ENCODE assay signal across 8 cellular contexts in the genomic region with DNA sequence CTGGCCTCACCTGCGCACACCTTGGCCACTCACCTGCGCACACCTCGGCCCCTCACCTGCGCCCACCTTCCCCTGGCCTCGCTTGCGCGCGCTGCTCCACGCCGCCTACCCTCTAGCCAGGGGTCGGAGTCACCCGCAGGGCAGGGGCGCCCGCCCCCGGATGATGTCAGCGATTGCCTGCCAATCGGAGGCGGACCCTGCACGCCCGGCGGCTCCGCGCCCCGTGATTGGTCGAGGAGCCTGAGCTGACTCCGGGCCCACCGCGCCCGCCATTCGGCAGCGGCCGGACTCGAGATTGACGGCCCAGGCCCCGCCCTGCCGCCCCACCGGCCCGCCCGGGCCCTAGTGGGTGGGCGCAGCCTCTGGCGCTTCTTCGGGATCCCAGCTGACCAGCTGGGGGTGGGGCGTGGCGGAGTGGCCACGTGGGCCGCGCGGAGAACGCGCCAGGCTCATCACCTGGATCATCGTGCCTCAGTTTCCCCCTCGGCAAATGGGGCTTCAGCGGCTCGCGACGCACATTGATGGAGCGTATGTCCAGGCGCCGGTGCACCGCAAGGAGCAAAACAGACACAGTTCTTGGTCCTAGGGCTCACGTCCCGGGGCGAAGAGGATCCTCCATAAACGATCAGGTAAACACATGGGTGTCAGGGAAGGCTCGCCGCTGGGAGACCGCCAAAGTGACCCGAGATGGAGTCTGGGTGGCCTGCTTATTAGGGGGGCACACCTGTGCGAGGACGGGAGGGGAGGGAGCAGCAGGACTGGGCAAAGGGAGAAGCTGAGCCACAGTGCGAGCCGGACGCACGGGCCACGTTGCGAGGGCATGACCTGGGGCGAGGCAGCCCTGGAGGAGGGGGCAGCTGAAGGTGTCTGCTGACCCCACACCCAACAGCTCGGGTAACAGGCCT. TPM values are rescaled to one million over a fixed set of nuclear protein-coding genes. Genes with fewer than 3 reads are reported as not detected.
DNase-seq lines count a peak whose midpoint lies in the region; ATAC-seq and TF ChIP-seq lines count a peak whose summit lies in the region.

A gene with protein sequence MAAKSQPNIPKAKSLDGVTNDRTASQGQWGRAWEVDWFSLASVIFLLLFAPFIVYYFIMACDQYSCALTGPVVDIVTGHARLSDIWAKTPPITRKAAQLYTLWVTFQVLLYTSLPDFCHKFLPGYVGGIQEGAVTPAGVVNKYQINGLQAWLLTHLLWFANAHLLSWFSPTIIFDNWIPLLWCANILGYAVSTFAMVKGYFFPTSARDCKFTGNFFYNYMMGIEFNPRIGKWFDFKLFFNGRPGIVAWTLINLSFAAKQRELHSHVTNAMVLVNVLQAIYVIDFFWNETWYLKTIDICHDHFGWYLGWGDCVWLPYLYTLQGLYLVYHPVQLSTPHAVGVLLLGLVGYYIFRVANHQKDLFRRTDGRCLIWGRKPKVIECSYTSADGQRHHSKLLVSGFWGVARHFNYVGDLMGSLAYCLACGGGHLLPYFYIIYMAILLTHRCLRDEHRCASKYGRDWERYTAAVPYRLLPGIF (minus strand): TSS at position 137 of the 905 bp plus-strand sequence. CDS start 3,441 bp downstream, outside the sequence.

- TF ChIP-seq CTCF in epithelial cell of esophagus (IDR thresholded peaks at IDR 0.05; ENCODE audit: insufficient read depth, low read depth, low read length, missing control alignments) = no peak
- TF ChIP-seq CTCF in mucosa of descending colon (IDR thresholded peaks at IDR 0.05) = no peak

- no peaks in the 10 kb centered on the region for H3K9me3 ChIP-seq in mucosa of descending colon

- ATAC-seq in GM21576 (IDR thresholded peaks at IDR 0.05; ENCODE audit: unreplicated experiment) (peak; percentile 70), mucosa of descending colon (peak; percentile 83)

- no peak for TF ChIP-seq EP300 in Ishikawa (IDR thresholded peaks at IDR 0.05; ENCODE audit: borderline replicate concordance)

- DNase-seq in DMS153 (lab: John Stamatoyannopoulos, UW) (peak; percentile 84), OCI-M2 (lab: John Stamatoyannopoulos, UW; ENCODE audit: unreplicated experiment) (peak; percentile 55), activated T-cell treated with anti-CD3 and anti-CD28 coated beads for 4 hours (peak; percentile 92), epithelial cell of esophagus (ENCODE audit: low read depth) (peak; percentile 95), mucosa of descending colon (peak; percentile 97 to 98 (median 98))
- peak; percentile 93 for DNase-seq in stimulated activated CD8-positive, alpha-beta memory T cell treated with anti-CD3 and anti-CD28 coated beads, Interleukin-4, amount 100 ng/mL, for 24 hours (ENCODE audit: low read depth)

- H3K4me3 ChIP-seq in epithelial cell of esophagus (ENCODE audit: low read length) (peak within 1 kb of the TSS; percentile 81), mucosa of descending colon (peak within 1 kb of the TSS; percentile 40)

- H3K4me1 ChIP-seq in mucosa of descending colon (ENCODE audit: low read depth) = peaks cover 12% of the 10 kb centered on the region

- no peaks in the 10 kb centered on the region for H3K36me3 ChIP-seq in mucosa of descending colon (ENCODE audit: low read depth)

- TF ChIP-seq RAD21 in Ishikawa (IDR thresholded peaks at IDR 0.05; ENCODE audit: low read depth) = no peak

- intact Hi-C loops in mucosa of descending colon (cut with DNase I, micrococcal nuclease) = no loop called here

TF ChIP-seq in Ishikawa, 13 proteins besides CTCF, POLR2A, EP300 and RAD21:
- TF ChIP-seq YY1 (IDR thresholded peaks at IDR 0.05; ENCODE audit: low read depth) (no peak), FOXM1 (IDR thresholded peaks at IDR 0.05; ENCODE audit: borderline replicate concordance, low read depth) (no peak), TAF1 (IDR thresholded peaks at IDR 0.05; ENCODE audit: low read depth) (peak; percentile 72), NFIC (IDR thresholded peaks at IDR 0.05) (peak; percentile 37; the same call in 1 of the 2 replicates), EGR1 (IDR thresholded peaks at IDR 0.05) (peak; percentile 87), CEBPB (IDR thresholded peaks at IDR 0.05) (no peak), TCF12 (IDR thresholded peaks at IDR 0.05; ENCODE audit: low read depth) (peak; percentile 70), CREB1 (IDR thresholded peaks at IDR 0.05; ENCODE audit: low read depth) (peak; percentile 55; the same call in 1 of the 2 replicates), TEAD4 (IDR thresholded peaks at IDR 0.05) (no peak), ZBTB7A (IDR thresholded peaks at IDR 0.05; ENCODE audit: low read depth) (peak; percentile 98)
- TF ChIP-seq, protein P1, sequence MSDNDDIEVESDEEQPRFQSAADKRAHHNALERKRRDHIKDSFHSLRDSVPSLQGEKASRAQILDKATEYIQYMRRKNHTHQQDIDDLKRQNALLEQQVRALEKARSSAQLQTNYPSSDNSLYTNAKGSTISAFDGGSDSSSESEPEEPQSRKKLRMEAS (IDR thresholded peaks at IDR 0.05) = peak; percentile 96
- TF ChIP-seq, protein P2, sequence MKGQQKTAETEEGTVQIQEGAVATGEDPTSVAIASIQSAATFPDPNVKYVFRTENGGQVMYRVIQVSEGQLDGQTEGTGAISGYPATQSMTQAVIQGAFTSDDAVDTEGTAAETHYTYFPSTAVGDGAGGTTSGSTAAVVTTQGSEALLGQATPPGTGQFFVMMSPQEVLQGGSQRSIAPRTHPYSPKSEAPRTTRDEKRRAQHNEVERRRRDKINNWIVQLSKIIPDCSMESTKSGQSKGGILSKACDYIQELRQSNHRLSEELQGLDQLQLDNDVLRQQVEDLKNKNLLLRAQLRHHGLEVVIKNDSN (IDR thresholded peaks at IDR 0.05) = peak; percentile 94
- TF ChIP-seq, protein P3, sequence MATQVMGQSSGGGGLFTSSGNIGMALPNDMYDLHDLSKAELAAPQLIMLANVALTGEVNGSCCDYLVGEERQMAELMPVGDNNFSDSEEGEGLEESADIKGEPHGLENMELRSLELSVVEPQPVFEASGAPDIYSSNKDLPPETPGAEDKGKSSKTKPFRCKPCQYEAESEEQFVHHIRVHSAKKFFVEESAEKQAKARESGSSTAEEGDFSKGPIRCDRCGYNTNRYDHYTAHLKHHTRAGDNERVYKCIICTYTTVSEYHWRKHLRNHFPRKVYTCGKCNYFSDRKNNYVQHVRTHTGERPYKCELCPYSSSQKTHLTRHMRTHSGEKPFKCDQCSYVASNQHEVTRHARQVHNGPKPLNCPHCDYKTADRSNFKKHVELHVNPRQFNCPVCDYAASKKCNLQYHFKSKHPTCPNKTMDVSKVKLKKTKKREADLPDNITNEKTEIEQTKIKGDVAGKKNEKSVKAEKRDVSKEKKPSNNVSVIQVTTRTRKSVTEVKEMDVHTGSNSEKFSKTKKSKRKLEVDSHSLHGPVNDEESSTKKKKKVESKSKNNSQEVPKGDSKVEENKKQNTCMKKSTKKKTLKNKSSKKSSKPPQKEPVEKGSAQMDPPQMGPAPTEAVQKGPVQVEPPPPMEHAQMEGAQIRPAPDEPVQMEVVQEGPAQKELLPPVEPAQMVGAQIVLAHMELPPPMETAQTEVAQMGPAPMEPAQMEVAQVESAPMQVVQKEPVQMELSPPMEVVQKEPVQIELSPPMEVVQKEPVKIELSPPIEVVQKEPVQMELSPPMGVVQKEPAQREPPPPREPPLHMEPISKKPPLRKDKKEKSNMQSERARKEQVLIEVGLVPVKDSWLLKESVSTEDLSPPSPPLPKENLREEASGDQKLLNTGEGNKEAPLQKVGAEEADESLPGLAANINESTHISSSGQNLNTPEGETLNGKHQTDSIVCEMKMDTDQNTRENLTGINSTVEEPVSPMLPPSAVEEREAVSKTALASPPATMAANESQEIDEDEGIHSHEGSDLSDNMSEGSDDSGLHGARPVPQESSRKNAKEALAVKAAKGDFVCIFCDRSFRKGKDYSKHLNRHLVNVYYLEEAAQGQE (IDR thresholded peaks at IDR 0.05; ENCODE audit: low read depth) = no peak

RNA-seq across cellular contexts. Expression of the gene that starts here (rescaled TPM):
- 10 to 100 TPM; 26.5 to 68.6 (median 62.3) TPM for total RNA-seq in mucosa of descending colon

Comparison
In these comparisons a context has a peak if more than half of its experiments do, and no peak if none do; other contexts are left out.
1. Peak in every context shown above with its lines: DNase-seq, ATAC-seq and H3K4me3 ChIP-seq.